Comparison of ENCODE assay signal across 20 cellular contexts in genomic region chr11:47348131-47348802, GRCh38. TPM values are rescaled to one million over a fixed set of nuclear protein-coding genes. Genes with fewer than 3 reads are reported as not detected.
"Had no signal": no experiment of that assay in that cellular context is flagged by ENCODE, and none has a peak within 500 bp of the region (broad histone marks: within the 10 kb centered on the region; RNA-seq: fewer than 3 reads in every experiment).

No MANE protein-coding gene starts in this region.

- H3K27me3 ChIP-seq: breast epithelium, Peyer's patch had no signal

- H3K36me3 ChIP-seq: breast epithelium, Peyer's patch had no signal

- H3K27ac ChIP-seq: breast epithelium, Peyer's patch, VCaP had no signal

- ATAC-seq: activated T-helper 17 cell treated with anti-CD3 and anti-CD28 coated beads, Interleukin-2, amount 50 U/mL, for 72 hours; T-cell had no signal

- H3K4me3 ChIP-seq: breast epithelium, Peyer's patch had no signal

- H3K4me1 ChIP-seq: breast epithelium, Peyer's patch had no signal

- DNase-seq: activated CD4-positive, alpha-beta memory T cell treated with anti-CD3 and anti-CD28 coated beads, Interleukin-2, amount 10 ng/mL, durations not matched to agents 7 days and 5 days; activated CD4-positive, CD25-positive, alpha-beta regulatory T cell; activated gamma-delta T cell; activated naive CD4-positive, alpha-beta T cell treated with anti-CD3 and anti-CD28 coated beads, Interleukin-2, amount 50 U/mL, for 16 hours; activated T-cell treated with anti-CD3 and anti-CD28 coated beads for 4 hours; activated T-cell treated with anti-CD3 and anti-CD28 coated beads, Interleukin-2, amount 50 U/mL, for 48 hours; aorta; NCI-H1048; NCI-H510A; Peyer's patch; SIG-M5; T-cell had no signal

- H3K9me3 ChIP-seq: breast epithelium, Peyer's patch had no signal

RNA-seq across cellular contexts. Expression of gene MYBPC3, which starts 4.2 kb away (rescaled TPM):
- total RNA-seq: activated CD4-positive, alpha-beta memory T cell treated with anti-CD3 and anti-CD28 coated beads, Interleukin-2, amount 10 ng/mL, durations not matched to agents 7 days and 5 days; activated CD4-positive, alpha-beta T cell treated with anti-CD3 and anti-CD28 coated beads, Interleukin-2, amount 10 ng/mL, durations not matched to agents 7 days and 5 days; activated CD8-positive, alpha-beta memory T cell treated with anti-CD3 and anti-CD28 coated beads for 36 hours; activated T-helper 17 cell treated with anti-CD3 and anti-CD28 coated beads, Interleukin-2, amount 50 U/mL, for 72 hours; LHCN-M2; M059J; Peyer's patch; T-cell; T-helper 2 cell treated with Interferon-gamma antibody and Interleukin-4, amounts not matched to agents 100 ng/mL and 5 ng/mL, for 36 hours had no signal

RNA-seq across cellular contexts. Expression of gene SPI1, which starts 30.1 kb away (rescaled TPM):
- total RNA-seq: activated CD4-positive, alpha-beta memory T cell treated with anti-CD3 and anti-CD28 coated beads, Interleukin-2, amount 10 ng/mL, durations not matched to agents 7 days and 5 days; activated CD4-positive, alpha-beta T cell treated with anti-CD3 and anti-CD28 coated beads, Interleukin-2, amount 10 ng/mL, durations not matched to agents 7 days and 5 days; activated CD8-positive, alpha-beta memory T cell treated with anti-CD3 and anti-CD28 coated beads for 36 hours; LHCN-M2; M059J; T-helper 2 cell treated with Interferon-gamma antibody and Interleukin-4, amounts not matched to agents 100 ng/mL and 5 ng/mL, for 36 hours had no signal
